Comparison of ENCODE assay signal across 9 cellular contexts in the genomic region with DNA sequence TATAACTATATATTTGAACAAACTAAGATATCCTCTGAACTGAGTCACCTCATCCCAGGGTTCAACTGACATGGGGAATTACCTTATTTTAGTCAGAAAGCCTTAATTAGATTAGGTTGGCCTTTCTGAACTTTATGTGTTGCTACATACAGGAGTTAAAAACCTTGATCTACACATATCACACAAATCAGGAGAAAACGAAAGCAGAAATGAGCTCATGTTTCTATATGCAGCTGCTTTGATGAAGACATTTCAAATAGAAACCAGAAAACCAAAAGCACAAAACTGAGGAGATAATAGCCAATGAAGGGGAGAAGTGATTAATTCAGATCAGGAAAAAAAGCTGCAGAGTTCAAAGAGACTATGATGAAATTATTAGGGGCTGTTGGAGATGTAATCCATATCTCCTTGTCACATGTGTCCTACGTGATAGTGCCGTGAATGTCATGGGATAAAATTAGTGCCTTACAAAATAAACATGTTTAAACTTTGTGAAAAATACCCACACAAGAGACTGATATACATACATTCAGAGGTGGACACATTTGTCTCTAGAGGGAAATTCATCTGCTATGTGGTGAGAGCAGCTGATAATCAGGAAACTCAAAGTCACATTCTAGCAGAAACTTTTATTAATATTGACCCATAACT.
A peak's percentile ranks its signal among the peaks of the same experiment; 100 is the strongest.
DNase-seq lines count a peak whose midpoint lies in the region; ATAC-seq and TF ChIP-seq lines count a peak whose summit lies in the region.
"Had no signal": no experiment of that assay in that cellular context is flagged by ENCODE, and none has a peak within 500 bp of the region (broad histone marks: within the 10 kb centered on the region; RNA-seq: fewer than 3 reads in every experiment).

No MANE protein-coding gene starts in this region.

- ATAC-seq in GM21723 (IDR thresholded peaks at IDR 0.05; ENCODE audit: unreplicated experiment), result peak; percentile 74
- ATAC-seq in naive thymus-derived CD4-positive, alpha-beta T cell, result peak; percentile 45
- ATAC-seq: Panc1 had no signal

- no peaks in the 10 kb centered on the region for H3K27me3 Mint-ChIP-seq in naive thymus-derived CD4-positive, alpha-beta T cell

- CTCF ChIA-PET in naive thymus-derived CD4-positive, alpha-beta T cell (lab: Charles Lee), result no interaction called here

- H2AFZ ChIP-seq in Karpas-422 (ENCODE audit: low read length), result no peak overlapping the region

- H3K9ac ChIP-seq in Karpas-422 (ENCODE audit: low read length), result 0 out of 2 replicates have a peak overlapping the region, but pooled peaks have one; percentile 16

- H3K4me1 ChIP-seq in Karpas-422 (ENCODE audit: low read length) (peaks cover 12% of the 10 kb centered on the region), ovary (ENCODE audit: insufficient read depth) (no peaks in the 10 kb centered on the region)
- peaks cover 0 to 17% of the 10 kb centered on the region in 2 donors for H3K4me1 ChIP-seq in naive thymus-derived CD4-positive, alpha-beta T cell (ENCODE audit: control insufficient read depth in 2 of 2, insufficient read depth in 2 of 2, low read length in 2 of 2)

- peaks cover 0 to 6% (median 3%) of the 10 kb centered on the region in 5 donors for H3K36me3 Mint-ChIP-seq in naive thymus-derived CD4-positive, alpha-beta T cell

- POLR2A ChIA-PET in naive thymus-derived CD4-positive, alpha-beta T cell (lab: Charles Lee), result no interaction called here

- WGBS in ovary, 3 donors, result 32 to 55% (median 36%) methylated on average over 3 of the region's 3 CpGs

- no peak for TF ChIP-seq POLR2A in ovary (IDR thresholded peaks at IDR 0.05)

- TF ChIP-seq CTCF in ovary (IDR thresholded peaks at IDR 0.05), result no peak

- H3K36me3 ChIP-seq in Karpas-422 (ENCODE audit: insufficient read depth, low read length) (no peaks in the 10 kb centered on the region), ovary (no peaks in the 10 kb centered on the region)
- H3K36me3 ChIP-seq in naive thymus-derived CD4-positive, alpha-beta T cell (ENCODE audit: control insufficient read depth in 2 of 3, insufficient read depth in 3 of 3, low read length in 3 of 3), result no peaks in the 10 kb centered on the region

- DNase-seq in activated CD4-positive, alpha-beta T cell treated with anti-CD3 and anti-CD28 coated beads for 48 hours, result peak; percentile 4
- no peak for DNase-seq in activated CD4-positive, alpha-beta T cell treated with anti-CD3 and anti-CD28 coated beads, Interleukin-2, amount 50 U/mL, for 48 hours
- DNase-seq in Karpas-422 (no peak), activated gamma-delta T cell treated with Interleukin-2 at 50 U/mL for 16 hours (no peak), HUDEP-2 (lab: John Stamatoyannopoulos, UW; ENCODE audit: unreplicated experiment in 76 of 76) (no peak), ovary (no peak)
- DNase-seq in naive thymus-derived CD4-positive, alpha-beta T cell, result peak in 5 of 9 donors; percentile 4 to 29 (median 22)

- H3K9me2 ChIP-seq in Karpas-422 (replicated peaks; ENCODE audit: insufficient read depth, low read length), result no peaks in the 10 kb centered on the region

- peaks cover 0 to under 1% (median 0%) of the 10 kb centered on the region in 11 donors for H3K9me3 Mint-ChIP-seq in naive thymus-derived CD4-positive, alpha-beta T cell

- 0 out of 2 replicates have a peak, but pooled peaks cover 4% of the 10 kb centered on the region for H4K20me1 ChIP-seq in Karpas-422 (ENCODE audit: insufficient read depth, low read depth, low read length)

- TF ChIP-seq EP300 in ovary (IDR thresholded peaks at IDR 0.05), result no peak

- no peak overlapping the region for H3K4me3 Mint-ChIP-seq in naive thymus-derived CD4-positive, alpha-beta T cell

- H3K9me3 ChIP-seq in Karpas-422 (ENCODE audit: low read length), result no peaks in the 10 kb centered on the region
- H3K9me3 ChIP-seq in naive thymus-derived CD4-positive, alpha-beta T cell (ENCODE audit: control insufficient read depth in 2 of 3, low read length in 3 of 3), result no peaks in the 10 kb centered on the region
- H3K9me3 ChIP-seq in ovary, result no peaks in the 10 kb centered on the region

- peak overlapping the region; percentile 51 for H3K4me2 ChIP-seq in Karpas-422 (ENCODE audit: low read depth, low read length, poor library complexity, severe bottlenecking)

- H3K27ac Mint-ChIP-seq in naive thymus-derived CD4-positive, alpha-beta T cell, result no peak overlapping the region

- H3K4me1 Mint-ChIP-seq in naive thymus-derived CD4-positive, alpha-beta T cell, result peaks cover 4 to 15% (median 8%) of the 10 kb centered on the region in 7 donors

- H3K27ac ChIP-seq in Karpas-422 (ENCODE audit: low read length), result no peak overlapping the region
- H3K27ac ChIP-seq in naive thymus-derived CD4-positive, alpha-beta T cell (ENCODE audit: low read depth, low read length), result peak overlapping the region; percentile 25
- H3K27ac ChIP-seq in ovary, result no peak overlapping the region

- peak overlapping the region; percentile 48; the same call in 1 of the 2 replicates for H3K4me3 ChIP-seq in Karpas-422 (ENCODE audit: low read length)
- H3K4me3 ChIP-seq in naive thymus-derived CD4-positive, alpha-beta T cell (ENCODE audit: low read length), result peak overlapping the region; percentile 7
- H3K4me3 ChIP-seq in ovary, result no peak overlapping the region

- H3K79me2 ChIP-seq in Karpas-422 (ENCODE audit: low read length), result no peaks in the 10 kb centered on the region

- H3K27me3 ChIP-seq in Karpas-422 (ENCODE audit: low read length), result no peaks in the 10 kb centered on the region
- H3K27me3 ChIP-seq in naive thymus-derived CD4-positive, alpha-beta T cell (ENCODE audit: control insufficient read depth in 2 of 2, insufficient read depth in 2 of 2, low read length in 2 of 2), result no peaks in the 10 kb centered on the region
- no peaks in the 10 kb centered on the region for H3K27me3 ChIP-seq in ovary

- intact Hi-C loops in naive thymus-derived CD4-positive, alpha-beta T cell (cut with micrococcal nuclease), result no loop called here
- intact Hi-C loops in ovary (cut with DNase I), result no loop called here

Comparison
In these comparisons a context has a peak if more than half of its experiments do, and no peak if none do; other contexts are left out.
1. DNase-seq: peak in activated CD4-positive, alpha-beta T cell treated with anti-CD3 and anti-CD28 coated beads for 48 hours (single experiment) and naive thymus-derived CD4-positive, alpha-beta T cell (5 of 9); none in activated CD4-positive, alpha-beta T cell treated with anti-CD3 and anti-CD28 coated beads, Interleukin-2, amount 50 U/mL, for 48 hours (0 of 2), Karpas-422 (single experiment), activated gamma-delta T cell treated with Interleukin-2 at 50 U/mL for 16 hours (single experiment), HUDEP-2 (0 of 76) and ovary (0 of 5).